Comparison of ENCODE assay signal across 25 cellular contexts in genomic region chr9:112000743-112001142, GRCh38.
DNase-seq lines count a peak whose midpoint lies in the region; FAIRE-seq and TF ChIP-seq lines count a peak whose summit lies in the region.
"Had no signal": no experiment of that assay in that cellular context is flagged by ENCODE, and none has a peak within 500 bp of the region (broad histone marks: within the 10 kb centered on the region; RNA-seq: fewer than 3 reads in every experiment).

No MANE protein-coding gene starts in this region.

- H3K36me3 Mint-ChIP-seq in endothelial cell (ENCODE audit: low read depth, unreplicated experiment) (peaks cover 3% of the 10 kb centered on the region), neural progenitor cell (no peaks in the 10 kb centered on the region)
- H3K36me3 Mint-ChIP-seq: activated naive CD8-positive, alpha-beta T cell; CD14-positive monocyte; memory B cell had no signal

- H3K27ac ChIP-seq in neural progenitor cell, result no peak overlapping the region
- no peak overlapping the region for H3K27ac ChIP-seq in small intestine (ENCODE audit: low read depth in 1 of 2, low read length in 1 of 2)
- no peak overlapping the region for H3K27ac ChIP-seq in vagina
- H3K27ac ChIP-seq: prostate gland, testis, uterus had no signal

- H3K79me2 ChIP-seq in neural progenitor cell (ENCODE audit: low read depth), result no peaks in the 10 kb centered on the region

- TF ChIP-seq CTCF in GM10266 (IDR thresholded peaks at IDR 0.05; ENCODE audit: control insufficient read depth, insufficient read depth, low read depth, missing control alignments), result peak; percentile 14
- TF ChIP-seq CTCF in endothelial cell (IDR thresholded peaks at IDR 0.05; ENCODE audit: unreplicated experiment), result no peak
- peak; percentile 16 for TF ChIP-seq CTCF in neural progenitor cell (IDR thresholded peaks at IDR 0.05)
- TF ChIP-seq CTCF in lower leg skin (IDR thresholded peaks at IDR 0.05), result no peak
- TF ChIP-seq CTCF in vagina (IDR thresholded peaks at IDR 0.05), result no peak

- no peak for DNase-seq in GM10266 (ENCODE audit: extremely low spot score)
- peak; percentile 55 for DNase-seq in SK-MEL-5 (ENCODE audit: low read depth, low spot score)
- no peak for DNase-seq in endothelial cell (ENCODE audit: low spot score)
- DNase-seq in neural progenitor cell (ENCODE audit: low spot score), result no peak
- no peak for DNase-seq in SIG-M5 treated with dmso at 0.1 percent for 504 hours (lab: John Stamatoyannopoulos, UW; ENCODE audit: unreplicated experiment)
- no peak for DNase-seq in small intestine
- DNase-seq in lower leg skin (ENCODE audit: low spot score in 2 of 2), result no peak
- no peak for DNase-seq in vagina (ENCODE audit: extremely low spot score in 2 of 2)
- DNase-seq: activated CD4-positive, alpha-beta memory T cell treated with anti-CD3 and anti-CD28 coated beads, Interleukin-2, amount 10 ng/mL, durations not matched to agents 7 days and 5 days; activated CD4-positive, alpha-beta T cell treated with anti-CD3 and anti-CD28 coated beads for 1 hour; erythroblast; NCI-H1417 treated with DMSO at 0.1 percent for 48 hours; NCI-H2081 treated with DMSO at 0.1 percent for 48 hours; NCI-H345; NCI-H774; stimulated activated naive CD8-positive, alpha-beta T cell treated with anti-CD3 and anti-CD28 coated beads, Interleukin-15, Interleukin-2, amounts not matched to agents 100 U/mL and 50 U/mL, for 24 hours; testis; uterus had no signal

- in situ Hi-C loops in SK-MEL-5 (cut with HindIII; ENCODE audit: low pct_unique_long_range_greater_than_20kb, low sequenced_read_pairs), result no loop called here

- H3K36me3 ChIP-seq in neural progenitor cell, result no peaks in the 10 kb centered on the region
- no peaks in the 10 kb centered on the region for H3K36me3 ChIP-seq in small intestine (ENCODE audit: control insufficient read depth in 2 of 2, insufficient read depth in 2 of 2, low read length in 2 of 2)
- no peaks in the 10 kb centered on the region for H3K36me3 ChIP-seq in vagina
- H3K36me3 ChIP-seq: HAP-1, prostate gland, uterus had no signal

- no peak overlapping the region for H2AFZ ChIP-seq in neural progenitor cell (replicated peaks)

- H3K9ac ChIP-seq in neural progenitor cell, result no peak overlapping the region

- FAIRE-seq in small intestine (lab: Jason Lieb, UNC), result no peak
- FAIRE-seq: frontal cortex had no signal

- no peaks in the 10 kb centered on the region for H4K20me1 ChIP-seq in neural progenitor cell (ENCODE audit: low read depth)

- H3K4me3 ChIP-seq in neural progenitor cell (no peak overlapping the region), small intestine (ENCODE audit: low read depth in 1 of 2, low read length in 2 of 2) (no peak overlapping the region), lower leg skin (ENCODE audit: low read depth, poor library complexity, severe bottlenecking) (no peak overlapping the region), vagina (no peak overlapping the region)
- H3K4me3 ChIP-seq: HAP-1, prostate gland, testis, uterus had no signal

- peaks cover 4% of the 10 kb centered on the region for H3F3A ChIP-seq in neural progenitor cell (ENCODE audit: low read depth)

- no peaks in the 10 kb centered on the region for H3K9me3 Mint-ChIP-seq in endothelial cell (ENCODE audit: unreplicated experiment)
- H3K9me3 Mint-ChIP-seq in neural progenitor cell, result no peaks in the 10 kb centered on the region
- H3K9me3 Mint-ChIP-seq: activated CD4-positive, alpha-beta memory T cell treated with anti-CD3 and anti-CD28 coated beads, Interleukin-2, amount 10 ng/mL, durations not matched to agents 7 days and 5 days; activated T-helper 2 cell treated with anti-CD3 and anti-CD28 coated beads, Interferon-gamma antibody, Interleukin-2, Interleukin-4, amounts not matched to agents 10 μg/mL and 5 μg/mL and 100 μg/mL, durations not matched to agents 14 hours and 24 hours and 36 hours; CD14-positive monocyte; memory B cell had no signal

- H3K9me3 ChIP-seq in neural progenitor cell (ENCODE audit: low read depth) (no peaks in the 10 kb centered on the region), small intestine (ENCODE audit: control insufficient read depth, low read depth) (no peaks in the 10 kb centered on the region), vagina (no peaks in the 10 kb centered on the region)
- H3K9me3 ChIP-seq: HAP-1, prostate gland, testis, uterus had no signal

- H3K4me3 Mint-ChIP-seq in endothelial cell (ENCODE audit: unreplicated experiment), result no peak overlapping the region
- no peak overlapping the region for H3K4me3 Mint-ChIP-seq in neural progenitor cell
- H3K4me3 Mint-ChIP-seq: activated CD4-positive, alpha-beta memory T cell treated with anti-CD3 and anti-CD28 coated beads, Interleukin-2, amount 10 ng/mL, durations not matched to agents 7 days and 5 days; activated naive CD8-positive, alpha-beta T cell; CD14-positive monocyte; memory B cell had no signal

- TF ChIP-seq POLR2A in lower leg skin (IDR thresholded peaks at IDR 0.05) (no peak), vagina (IDR thresholded peaks at IDR 0.05) (no peak)

- H3K4me1 Mint-ChIP-seq in endothelial cell (ENCODE audit: unreplicated experiment) (peaks cover 27% of the 10 kb centered on the region), neural progenitor cell (peaks cover 7% of the 10 kb centered on the region)

- H3K27me3 ChIP-seq in neural progenitor cell, result no peaks in the 10 kb centered on the region
- H3K27me3 ChIP-seq in small intestine (ENCODE audit: control insufficient read depth in 2 of 2, insufficient read depth in 2 of 2, low read length in 2 of 2), result no peaks in the 10 kb centered on the region
- H3K27me3 ChIP-seq in vagina, result no peaks in the 10 kb centered on the region
- H3K27me3 ChIP-seq: testis, uterus had no signal

- H3K27ac Mint-ChIP-seq in endothelial cell (ENCODE audit: unreplicated experiment) (peak overlapping the region; percentile 67), neural progenitor cell (peak overlapping the region; percentile 40)
- H3K27ac Mint-ChIP-seq: activated CD4-positive, alpha-beta memory T cell treated with anti-CD3 and anti-CD28 coated beads, Interleukin-2, amount 10 ng/mL, durations not matched to agents 7 days and 5 days; activated naive CD8-positive, alpha-beta T cell; activated T-helper 2 cell treated with anti-CD3 and anti-CD28 coated beads, Interferon-gamma antibody, Interleukin-2, Interleukin-4, amounts not matched to agents 10 μg/mL and 5 μg/mL and 100 μg/mL, durations not matched to agents 14 hours and 24 hours and 36 hours; memory B cell had no signal

- H3K27me3 Mint-ChIP-seq in endothelial cell (ENCODE audit: unreplicated experiment) (peaks cover 1% of the 10 kb centered on the region), neural progenitor cell (ENCODE audit: insufficient read depth, low read depth) (peaks cover 2% of the 10 kb centered on the region)
- H3K27me3 Mint-ChIP-seq: activated naive CD8-positive, alpha-beta T cell; memory B cell had no signal

- H3K4me1 ChIP-seq in neural progenitor cell (peaks cover 3% of the 10 kb centered on the region), small intestine (ENCODE audit: control insufficient read depth in 2 of 2, insufficient read depth in 1 of 2, low read depth in 1 of 2, low read length in 1 of 2) (no peaks in the 10 kb centered on the region), vagina (no peaks in the 10 kb centered on the region)
- H3K4me1 ChIP-seq: HAP-1, prostate gland, testis, uterus had no signal

- 90 to 97% (median 93%) methylated on average over 3 of the region's 3 CpGs for WGBS in small intestine, 3 donors
- WGBS in lower leg skin, 2 donors, result 88 to 97% methylated on average over 3 of the region's 3 CpGs

- no peak overlapping the region for H3K4me2 ChIP-seq in neural progenitor cell

- intact Hi-C loops in lower leg skin (cut with DNase I; ENCODE audit: low total_unique reads) (no loop called here), vagina (cut with DNase I) (no loop called here)

Comparison
In these comparisons a context has a peak if more than half of its experiments do, and no peak if none do; other contexts are left out.
1. CTCF ChIP-seq: peak in GM10266 (single experiment) and neural progenitor cell (single experiment); none in endothelial cell (single experiment), lower leg skin (0 of 3) and vagina (0 of 3).